Comparison of ENCODE assay signal across 2 cellular contexts in the genomic region with DNA sequence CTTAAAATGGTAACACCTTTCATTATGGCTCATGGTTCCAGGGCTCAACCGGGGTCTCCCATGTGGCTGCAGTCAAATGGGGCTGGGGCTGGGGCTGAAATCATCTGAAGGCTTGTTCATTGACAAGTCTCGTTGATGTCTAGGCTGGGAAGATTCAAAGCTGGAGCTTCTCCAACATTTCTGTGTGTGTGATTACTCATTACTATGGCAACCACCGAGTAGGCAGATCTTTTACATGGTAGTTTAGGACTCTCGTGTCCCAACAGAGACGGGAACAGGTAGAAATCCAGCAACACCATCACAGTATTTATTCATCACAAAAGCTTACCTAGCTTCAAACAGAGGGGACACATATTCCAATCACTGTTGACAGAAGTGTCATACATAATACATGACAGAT.
TF ChIP-seq lines count a peak whose summit lies in the region.

No MANE protein-coding gene starts in this region.

TF ChIP-seq in HepG2, 621 proteins besides CTCF, POLR2A, EP300 and RAD21:
- TF ChIP-seq TEF (CRISPR knock-in tag; IDR thresholded peaks at IDR 0.05) (no peak), DPF2 (CRISPR knock-in tag; IDR thresholded peaks at IDR 0.05; ENCODE audit: borderline replicate concordance, low read depth) (no peak), ZBTB8A (CRISPR knock-in tag; IDR thresholded peaks at IDR 0.05; ENCODE audit: borderline replicate concordance, low read depth) (no peak), ZFX (CRISPR knock-in tag; IDR thresholded peaks at IDR 0.05; ENCODE audit: low read depth) (no peak), EED (CRISPR knock-in tag; IDR thresholded peaks at IDR 0.05) (no peak), ISL2 (CRISPR knock-in tag; IDR thresholded peaks at IDR 0.05) (no peak), XBP1 (CRISPR knock-in tag; IDR thresholded peaks at IDR 0.05) (no peak), GPBP1L1 (CRISPR knock-in tag; IDR thresholded peaks at IDR 0.05) (no peak), ZNF225 (CRISPR knock-in tag; IDR thresholded peaks at IDR 0.05) (no peak), ZSCAN25 (CRISPR knock-in tag; IDR thresholded peaks at IDR 0.05) (no peak), ZNF639 (CRISPR knock-in tag; conservative IDR thresholded peaks at IDR 0.05) (no peak), HOMEZ (CRISPR knock-in tag; IDR thresholded peaks at IDR 0.05; ENCODE audit: low read depth) (no peak), SYNCRIP (IDR thresholded peaks at IDR 0.05; ENCODE audit: insufficient read depth, low read depth, low read length) (no peak), SNAPC5 (CRISPR knock-in tag; IDR thresholded peaks at IDR 0.05; ENCODE audit: borderline replicate concordance) (no peak)
TF ChIP-seq in HepG2: peak in this region for 0.

TF ChIP-seq in GM12878, 131 proteins besides CTCF, POLR2A, EP300 and RAD21:
- TF ChIP-seq, protein P1, sequence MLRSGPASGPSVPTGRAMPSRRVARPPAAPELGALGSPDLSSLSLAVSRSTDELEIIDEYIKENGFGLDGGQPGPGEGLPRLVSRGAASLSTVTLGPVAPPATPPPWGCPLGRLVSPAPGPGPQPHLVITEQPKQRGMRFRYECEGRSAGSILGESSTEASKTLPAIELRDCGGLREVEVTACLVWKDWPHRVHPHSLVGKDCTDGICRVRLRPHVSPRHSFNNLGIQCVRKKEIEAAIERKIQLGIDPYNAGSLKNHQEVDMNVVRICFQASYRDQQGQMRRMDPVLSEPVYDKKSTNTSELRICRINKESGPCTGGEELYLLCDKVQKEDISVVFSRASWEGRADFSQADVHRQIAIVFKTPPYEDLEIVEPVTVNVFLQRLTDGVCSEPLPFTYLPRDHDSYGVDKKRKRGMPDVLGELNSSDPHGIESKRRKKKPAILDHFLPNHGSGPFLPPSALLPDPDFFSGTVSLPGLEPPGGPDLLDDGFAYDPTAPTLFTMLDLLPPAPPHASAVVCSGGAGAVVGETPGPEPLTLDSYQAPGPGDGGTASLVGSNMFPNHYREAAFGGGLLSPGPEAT (IDR thresholded peaks at IDR 0.05; ENCODE audit: low read depth): no peak
- no peak for TF ChIP-seq SIX5 (IDR thresholded peaks at IDR 0.05; ENCODE audit: low read depth, low read length, severe bottlenecking)
- no peak for TF ChIP-seq TCF12 (IDR thresholded peaks at IDR 0.05; ENCODE audit: low read depth, low read length)
- TF ChIP-seq, protein P2, sequence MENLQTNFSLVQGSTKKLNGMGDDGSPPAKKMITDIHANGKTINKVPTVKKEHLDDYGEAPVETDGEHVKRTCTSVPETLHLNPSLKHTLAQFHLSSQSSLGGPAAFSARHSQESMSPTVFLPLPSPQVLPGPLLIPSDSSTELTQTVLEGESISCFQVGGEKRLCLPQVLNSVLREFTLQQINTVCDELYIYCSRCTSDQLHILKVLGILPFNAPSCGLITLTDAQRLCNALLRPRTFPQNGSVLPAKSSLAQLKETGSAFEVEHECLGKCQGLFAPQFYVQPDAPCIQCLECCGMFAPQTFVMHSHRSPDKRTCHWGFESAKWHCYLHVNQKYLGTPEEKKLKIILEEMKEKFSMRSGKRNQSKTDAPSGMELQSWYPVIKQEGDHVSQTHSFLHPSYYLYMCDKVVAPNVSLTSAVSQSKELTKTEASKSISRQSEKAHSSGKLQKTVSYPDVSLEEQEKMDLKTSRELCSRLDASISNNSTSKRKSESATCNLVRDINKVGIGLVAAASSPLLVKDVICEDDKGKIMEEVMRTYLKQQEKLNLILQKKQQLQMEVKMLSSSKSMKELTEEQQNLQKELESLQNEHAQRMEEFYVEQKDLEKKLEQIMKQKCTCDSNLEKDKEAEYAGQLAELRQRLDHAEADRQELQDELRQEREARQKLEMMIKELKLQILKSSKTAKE (IDR thresholded peaks at IDR 0.05; ENCODE audit: low read depth, poor library complexity, severe bottlenecking): no peak
- TF ChIP-seq, protein P3, sequence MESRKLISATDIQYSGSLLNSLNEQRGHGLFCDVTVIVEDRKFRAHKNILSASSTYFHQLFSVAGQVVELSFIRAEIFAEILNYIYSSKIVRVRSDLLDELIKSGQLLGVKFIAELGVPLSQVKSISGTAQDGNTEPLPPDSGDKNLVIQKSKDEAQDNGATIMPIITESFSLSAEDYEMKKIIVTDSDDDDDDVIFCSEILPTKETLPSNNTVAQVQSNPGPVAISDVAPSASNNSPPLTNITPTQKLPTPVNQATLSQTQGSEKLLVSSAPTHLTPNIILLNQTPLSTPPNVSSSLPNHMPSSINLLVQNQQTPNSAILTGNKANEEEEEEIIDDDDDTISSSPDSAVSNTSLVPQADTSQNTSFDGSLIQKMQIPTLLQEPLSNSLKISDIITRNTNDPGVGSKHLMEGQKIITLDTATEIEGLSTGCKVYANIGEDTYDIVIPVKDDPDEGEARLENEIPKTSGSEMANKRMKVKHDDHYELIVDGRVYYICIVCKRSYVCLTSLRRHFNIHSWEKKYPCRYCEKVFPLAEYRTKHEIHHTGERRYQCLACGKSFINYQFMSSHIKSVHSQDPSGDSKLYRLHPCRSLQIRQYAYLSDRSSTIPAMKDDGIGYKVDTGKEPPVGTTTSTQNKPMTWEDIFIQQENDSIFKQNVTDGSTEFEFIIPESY (IDR thresholded peaks at IDR 0.05): no peak
